Comparison of ENCODE assay signal across 11 cellular contexts in the genomic region with DNA sequence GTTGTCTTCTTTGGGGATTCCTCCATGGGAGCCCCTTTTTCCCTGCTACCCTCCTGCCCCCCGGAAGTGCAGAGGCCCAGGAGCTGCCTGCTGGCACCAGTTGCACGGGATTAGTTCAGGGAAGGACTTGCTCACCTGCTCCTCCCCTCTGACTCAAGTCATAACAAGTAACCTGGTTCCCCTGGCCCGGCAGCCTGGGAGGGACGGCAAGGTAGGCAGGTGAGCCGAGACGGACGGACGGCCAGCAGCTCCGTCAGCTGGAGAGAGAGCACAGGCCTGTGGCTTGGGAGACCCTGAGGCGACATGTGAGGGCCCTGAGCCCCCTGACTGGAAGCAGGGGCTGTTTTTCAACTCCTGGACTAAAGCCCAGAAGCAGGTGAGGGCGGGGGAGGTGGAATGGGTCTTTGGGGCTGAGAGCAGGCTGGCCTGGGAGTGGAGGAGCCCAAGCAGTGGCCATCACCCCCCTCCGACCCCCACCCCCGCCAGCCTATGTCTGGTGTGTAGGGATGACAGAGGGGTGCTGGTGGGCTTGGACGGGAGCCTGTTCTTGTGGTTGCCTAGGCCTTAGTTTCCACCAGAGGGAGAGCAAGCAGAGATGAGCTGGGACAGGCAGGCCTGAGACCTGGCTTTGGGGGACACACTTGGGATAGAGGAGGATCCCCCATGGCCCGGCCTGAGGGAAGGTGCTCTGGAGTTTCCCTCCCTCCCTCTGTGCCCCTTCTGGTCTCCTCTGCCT. TPM values are rescaled to one million over a fixed set of nuclear protein-coding genes. Genes with fewer than 3 reads are reported as not detected.
DNase-seq lines count a peak whose midpoint lies in the region; FAIRE-seq lines count a peak whose summit lies in the region.
"Had no signal": no experiment of that assay in that cellular context is flagged by ENCODE, and none has a peak within 500 bp of the region (broad histone marks: within the 10 kb centered on the region; RNA-seq: fewer than 3 reads in every experiment).

A gene with protein sequence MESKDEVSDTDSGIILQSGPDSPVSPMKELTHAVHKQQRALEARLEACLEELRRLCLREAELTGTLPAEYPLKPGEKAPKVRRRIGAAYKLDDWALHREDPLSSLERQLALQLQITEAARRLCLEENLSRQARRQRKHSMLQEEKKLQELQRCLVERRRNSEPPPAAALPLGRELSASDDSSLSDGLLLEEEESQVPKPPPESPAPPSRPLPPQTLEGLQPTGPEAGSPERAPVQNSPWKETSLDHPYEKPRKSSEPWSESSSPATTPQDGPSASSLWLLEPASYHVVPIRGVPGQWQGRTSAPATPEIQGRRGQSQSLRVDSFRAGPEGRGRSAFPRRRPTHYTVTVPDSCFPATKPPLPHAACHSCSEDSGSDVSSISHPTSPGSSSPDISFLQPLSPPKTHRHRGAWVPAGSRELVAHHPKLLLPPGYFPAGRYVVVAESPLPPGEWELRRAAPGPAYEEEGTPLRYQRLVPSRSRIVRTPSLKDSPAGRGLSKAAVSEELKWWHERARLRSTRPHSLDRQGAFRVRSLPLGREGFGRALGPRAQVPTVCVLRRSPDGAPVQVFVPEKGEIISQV (plus strand): TSS at position 189 of the 736 bp plus-strand sequence. CDS start 3,501 bp downstream, outside the sequence.

- no peak within 1 kb of the TSS for H4K91ac ChIP-seq in mesenchymal stem cell (ENCODE audit: low read length)

- no peak within 1 kb of the TSS for H2AFZ ChIP-seq in mesenchymal stem cell (ENCODE audit: low read depth, low read length)

- peak within 1 kb of the TSS; percentile 71 for H3K4me2 ChIP-seq in mesenchymal stem cell (ENCODE audit: low read length, poor library complexity, severe bottlenecking)

- H3K4ac ChIP-seq in mesenchymal stem cell (ENCODE audit: low read depth in 1 of 2, low read length in 2 of 2) = no peak within 1 kb of the TSS

- peaks cover 61% of the 10 kb centered on the region for H3K4me1 ChIP-seq in HUES6 (ENCODE audit: control insufficient read depth, insufficient read depth, low read length)
- H3K4me1 ChIP-seq in mesenchymal stem cell (ENCODE audit: control insufficient read depth, insufficient read depth, low read depth, low read length) = peaks cover 60% of the 10 kb centered on the region

- no peak within 1 kb of the TSS for H2BK15ac ChIP-seq in mesenchymal stem cell (ENCODE audit: low read depth, poor library complexity, severe bottlenecking)

- H3K27me3 ChIP-seq in HUES6 (ENCODE audit: control insufficient read depth, insufficient read depth, low read length) (no peaks in the 10 kb centered on the region), mesenchymal stem cell (ENCODE audit: control insufficient read depth in 1 of 2, insufficient read depth in 1 of 2, low read length in 2 of 2) (peaks cover 0 to 90% of the 10 kb centered on the region in 2 experiments)

- DNase-seq in T47D (ENCODE audit: low read depth in 1 of 2, low spot score in 1 of 2) (peak; percentile 85 to 87), mesenchymal stem cell (no peak), ureter (ENCODE audit: low spot score) (peak; percentile 88), foreskin melanocyte (no peak), frontal cortex (ENCODE audit: low spot score in 2 of 2) (no peak)
- no peak for DNase-seq in activated naive CD4-positive, alpha-beta T cell (lab: John Stamatoyannopoulos, UW)
- DNase-seq: activated T-cell treated with anti-CD3 and anti-CD28 coated beads for 4 hours, IMR-90, NCI-H524, nucleus accumbens had no signal

- H4K8ac ChIP-seq in mesenchymal stem cell (ENCODE audit: low read length) = no peak within 1 kb of the TSS

- H3K23ac ChIP-seq in mesenchymal stem cell (ENCODE audit: low read length in 2 of 2) = no peak within 1 kb of the TSS

- H3K14ac ChIP-seq in mesenchymal stem cell (ENCODE audit: low read length in 2 of 2) = no peak within 1 kb of the TSS

- peaks cover 22% of the 10 kb centered on the region for H3K79me1 ChIP-seq in mesenchymal stem cell (replicated peaks; ENCODE audit: low read length, poor library complexity, severe bottlenecking)

- H2BK120ac ChIP-seq in mesenchymal stem cell (ENCODE audit: low read depth, low read length) = no peak within 1 kb of the TSS

- peaks cover 22% of the 10 kb centered on the region for H3K36me3 ChIP-seq in HUES6 (ENCODE audit: control insufficient read depth, insufficient read depth, low read length)
- H3K36me3 ChIP-seq in mesenchymal stem cell (ENCODE audit: control insufficient read depth in 1 of 2, insufficient read depth in 2 of 2, low read depth in 1 of 2, low read length in 2 of 2) = peaks cover 0 to 16% of the 10 kb centered on the region in 2 experiments

- H2BK12ac ChIP-seq in mesenchymal stem cell (ENCODE audit: low read length in 2 of 2) = no peak within 1 kb of the TSS

- H3K27ac ChIP-seq in HUES6 (ENCODE audit: low read depth, low read length) (peak within 1 kb of the TSS; percentile 34; the same call in 1 of the 2 replicates), mesenchymal stem cell (ENCODE audit: low read length, poor library complexity, severe bottlenecking) (peak within 1 kb of the TSS; percentile 82)

- peak within 1 kb of the TSS; percentile 83 for H3K4me3 ChIP-seq in HUES6 (ENCODE audit: low read depth, low read length)
- H3K4me3 ChIP-seq in mesenchymal stem cell (ENCODE audit: insufficient read depth in 1 of 2, low read depth in 1 of 2, low read length in 2 of 2) = no peak within 1 kb of the TSS

- no peak within 1 kb of the TSS for H3K18ac ChIP-seq in mesenchymal stem cell (ENCODE audit: low read depth in 1 of 2, low read length in 2 of 2)

- peak within 1 kb of the TSS; percentile 50 for H2BK5ac ChIP-seq in mesenchymal stem cell (ENCODE audit: low read depth, low read length, poor library complexity, severe bottlenecking)

- WGBS in mesenchymal stem cell = 93% methylated on average over 15 of the region's 15 CpGs

- H3K9ac ChIP-seq in HUES6 (ENCODE audit: low read length) (peak within 1 kb of the TSS; percentile 8), mesenchymal stem cell (ENCODE audit: low read length) (no peak within 1 kb of the TSS)

- no peak for FAIRE-seq in frontal cortex (lab: Jason Lieb, UNC)

- H2AK5ac ChIP-seq in mesenchymal stem cell (ENCODE audit: low read length, severe bottlenecking) = peak within 1 kb of the TSS; percentile 95

- H3K9me3 ChIP-seq in HUES6 (ENCODE audit: control insufficient read depth, insufficient read depth, low read depth, low read length) (no peaks in the 10 kb centered on the region), mesenchymal stem cell (ENCODE audit: control insufficient read depth, low read length) (no peaks in the 10 kb centered on the region)

- in situ Hi-C loops in T47D (cut with HindIII; ENCODE audit: low pct_unique_long_range_greater_than_20kb, low sequenced_read_pairs) = no loop called here

RNA-seq across cellular contexts. Expression of the gene that starts here (rescaled TPM):
- polyA plus RNA-seq in mesenchymal stem cell (2013, experiment 1 of 2) = 0.64 TPM
- 0.45 TPM for polyA plus RNA-seq in mesenchymal stem cell (2013, experiment 2 of 2)
- total RNA-seq in ureter = 83.2 TPM
- 0.82 TPM for total RNA-seq in frontal cortex

Comparison
In these comparisons a context has a peak if more than half of its experiments do, and no peak if none do; other contexts are left out.
1. RNA of the gene that starts here (total RNA-seq): 83.2 TPM in ureter (single experiment); 0.82 TPM in frontal cortex (single experiment); every median in the first group is over 10 times any median in the second.
2. DNase-seq: peak in T47D (2 of 2) and ureter (single experiment); none in mesenchymal stem cell (single experiment), foreskin melanocyte (single experiment), frontal cortex (0 of 2) and activated naive CD4-positive, alpha-beta T cell (0 of 4).